In genomic region chr14:103104389-103104653, GRCh38 we compare ENCODE assay signal across 1 cellular context.
TF ChIP-seq lines count a peak whose summit lies in the region.

No MANE protein-coding gene starts in this region.

TF ChIP-seq in endothelial cell of umbilical vein, 7 proteins besides CTCF, POLR2A, EP300 and RAD21:
- TF ChIP-seq EZH2 (IDR thresholded peaks at IDR 0.05; ENCODE audit: borderline replicate concordance, low read depth, low read length, severe bottlenecking) (peak; percentile 73), FOS (IDR thresholded peaks at IDR 0.05; ENCODE audit: borderline replicate concordance, insufficient read depth, low read length) (no peak)
